ENCODE assay signal across 19 cellular contexts in the genomic region with DNA sequence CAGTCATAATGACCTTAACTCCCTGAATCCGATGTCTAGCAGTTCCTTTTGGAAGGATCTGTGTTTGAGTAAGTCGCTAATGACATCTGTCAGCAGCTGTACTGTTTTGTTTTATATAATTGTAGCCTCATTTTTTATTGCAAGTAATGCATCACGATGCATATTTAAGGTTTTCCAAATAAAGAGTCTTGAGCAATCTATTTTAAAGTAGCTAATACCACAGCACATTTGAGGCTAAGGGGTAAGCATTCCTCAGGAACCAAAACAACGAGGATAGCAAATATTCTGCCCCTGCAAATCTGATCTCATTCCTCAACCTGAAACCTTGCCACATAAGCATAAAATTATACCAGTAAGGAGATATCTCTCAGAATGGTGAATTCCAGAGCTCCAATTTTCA.
DNase-seq lines count a peak whose midpoint lies in the region; ATAC-seq and TF ChIP-seq lines count a peak whose summit lies in the region.
"Had no signal": no experiment of that assay in that cellular context is flagged by ENCODE, and none has a peak within 500 bp of the region (broad histone marks: within the 10 kb centered on the region; RNA-seq: fewer than 3 reads in every experiment).

No MANE protein-coding gene starts in this region.

- WGBS in testis, 2 donors, result 61% methylated on average over 4 of the region's 4 CpGs

- intact Hi-C loops in testis (cut with DNase I; ENCODE audit: low total_unique reads), result no loop called here

- H3K9me3 ChIP-seq in testis, result no peaks in the 10 kb centered on the region
- H3K9me3 ChIP-seq: left ventricle myocardium inferior, right lobe of liver, thyroid gland had no signal

- no peak for ATAC-seq in GM21360 (IDR thresholded peaks at IDR 0.05; ENCODE audit: unreplicated experiment)
- ATAC-seq: right lobe of liver; stimulated activated naive B cell treated with anti-CD40 and anti-IgM and Interleukin-4, amounts not matched to agents 10 μg/mL and 1 μg/mL and 100 μg/mL, for 72 hours had no signal

- H3K4me1 ChIP-seq in testis, result peaks cover 3% of the 10 kb centered on the region
- H3K4me1 ChIP-seq: right lobe of liver had no signal

- no peaks in the 10 kb centered on the region for H3K27me3 ChIP-seq in testis
- H3K27me3 ChIP-seq: BLaER1 treated with 17β-estradiol and CSF1 and Interleukin-3, amounts not matched to agents 10 nM and 100 nM; right lobe of liver; thyroid gland had no signal

- peak; percentile 76 for DNase-seq in GM04503 (ENCODE audit: low read depth)
- peak; percentile 68 for DNase-seq in astrocyte of the cerebellum (ENCODE audit: low read depth)
- DNase-seq in fibroblast of villous mesenchyme (ENCODE audit: low read depth), result peak; percentile 68
- DNase-seq in stromal cell of bone marrow (ENCODE audit: low read depth), result peak; percentile 14
- DNase-seq in pons (ENCODE audit: low spot score), result no peak
- DNase-seq in testis, result no peak
- DNase-seq: Calu3; erythroblast; head of caudate nucleus; left ventricle myocardium inferior; NCI-H1092; NCI-H2081 treated with DMSO at 0.1 percent for 48 hours; NCI-H510A treated with DMSO at 0.1 percent for 48 hours; nucleus accumbens; right lobe of liver; stimulated activated naive B cell treated with anti-CD40 and anti-IgM and Interleukin-4, amounts not matched to agents 10 μg/mL and 1 μg/mL and 100 μg/mL, for 72 hours; thyroid gland had no signal

- H3K4me3 ChIP-seq in astrocyte of the cerebellum (ENCODE audit: low read depth, low read length) (no peak overlapping the region), fibroblast of villous mesenchyme (ENCODE audit: low read depth, low read length) (no peak overlapping the region), testis (no peak overlapping the region)
- H3K4me3 ChIP-seq: BLaER1 treated with 17β-estradiol and CSF1 and Interleukin-3, amounts not matched to agents 10 nM and 100 nM; left ventricle myocardium inferior; right lobe of liver; thyroid gland had no signal

- H3K36me3 ChIP-seq in testis (ENCODE audit: low read depth, missing control alignments), result no peaks in the 10 kb centered on the region
- H3K36me3 ChIP-seq: BLaER1 treated with 17β-estradiol and CSF1 and Interleukin-3, amounts not matched to agents 10 nM and 100 nM; left ventricle myocardium inferior; right lobe of liver; thyroid gland had no signal

- TF ChIP-seq CTCF in astrocyte of the cerebellum (IDR thresholded peaks at IDR 0.05; ENCODE audit: low read depth, low read length, missing control alignments) (no peak), fibroblast of villous mesenchyme (IDR thresholded peaks at IDR 0.05; ENCODE audit: insufficient read depth, low read depth, low read length) (no peak), testis (IDR thresholded peaks at IDR 0.05) (no peak)

- in situ Hi-C loops in astrocyte of the cerebellum (cut with HindIII; ENCODE audit: low sequenced_read_pairs), result no loop called here

- no peak overlapping the region for H3K27ac ChIP-seq in testis
- H3K27ac ChIP-seq: BLaER1 treated with 17β-estradiol and CSF1 and Interleukin-3, amounts not matched to agents 10 nM and 100 nM; left ventricle myocardium inferior; right lobe of liver; thyroid gland had no signal

- TF ChIP-seq POLR2A in testis (IDR thresholded peaks at IDR 0.05), result no peak

Comparison
In these comparisons a context has a peak if more than half of its experiments do, and no peak if none do; other contexts are left out.
1. DNase-seq: peak in GM04503 (single experiment), astrocyte of the cerebellum (single experiment), fibroblast of villous mesenchyme (single experiment) and stromal cell of bone marrow (single experiment); none in pons (single experiment) and testis (single experiment).